8 cellular contexts compared by ENCODE assay signal in the genomic region with DNA sequence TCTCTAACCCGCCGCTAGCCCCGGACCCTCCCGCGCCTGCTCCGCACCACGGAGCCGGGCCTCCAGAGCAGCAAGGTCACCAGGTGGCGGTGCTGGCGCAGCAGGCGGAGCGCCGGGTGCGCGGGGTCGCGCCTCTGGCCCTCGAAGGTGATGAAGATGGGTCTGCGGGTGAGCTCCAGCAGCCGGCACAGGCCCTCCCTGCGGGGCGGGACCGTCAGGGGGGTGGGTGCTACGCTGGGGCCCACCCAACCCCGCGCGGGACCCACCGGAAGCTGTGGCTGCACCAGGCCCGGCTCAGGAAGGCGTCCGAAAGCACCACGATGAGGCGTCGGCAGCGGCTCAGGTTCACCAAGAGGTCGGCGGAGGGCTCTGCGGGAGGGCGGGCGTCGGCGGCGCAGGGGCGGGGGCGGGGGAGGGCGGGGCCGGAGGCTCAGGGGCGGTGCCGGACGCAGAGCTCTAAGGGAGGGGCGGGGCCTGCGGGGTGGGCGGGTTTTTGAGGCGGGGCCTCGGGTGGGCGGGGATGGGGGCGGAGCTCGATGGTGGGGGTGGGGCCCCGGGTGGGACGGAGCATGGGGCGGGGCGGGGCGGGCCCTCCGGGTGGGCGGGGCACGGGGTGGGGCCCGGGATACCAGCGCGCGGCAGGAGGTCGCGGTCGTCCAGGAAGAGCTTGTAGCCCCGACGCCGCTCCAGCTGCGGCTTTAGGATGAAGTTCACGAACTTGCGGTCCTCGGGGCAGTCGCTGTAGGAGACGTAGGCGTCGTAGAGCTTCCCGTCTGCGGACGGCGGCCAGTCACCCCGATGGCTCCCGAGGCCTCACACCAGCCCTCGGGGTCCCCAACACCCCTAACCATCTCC. TPM values are rescaled to one million over a fixed set of nuclear protein-coding genes. Genes with fewer than 3 reads are reported as not detected.
DNase-seq lines count a peak whose midpoint lies in the region; ATAC-seq and TF ChIP-seq lines count a peak whose summit lies in the region.

No MANE protein-coding gene starts in this region.

- intact Hi-C loops in PC-3 (cut with micrococcal nuclease), result no loop called here

- H3K27me3 Mint-ChIP-seq in activated T-cell treated with anti-CD3 and anti-CD28 coated beads, Interleukin-2, amount 50 U/mL, for 72 hours (ENCODE audit: low read depth), result no peaks in the 10 kb centered on the region
- peaks cover 7% of the 10 kb centered on the region for H3K27me3 Mint-ChIP-seq in neural progenitor cell (ENCODE audit: insufficient read depth, low read depth)

- H2AFZ ChIP-seq in PC-3 (ENCODE audit: low read length) (no peak overlapping the region), neural progenitor cell (replicated peaks) (no peak overlapping the region)

- H3K9me3 Mint-ChIP-seq in activated T-cell treated with anti-CD3 and anti-CD28 coated beads, Interleukin-2, amount 50 U/mL, for 72 hours, result no peaks in the 10 kb centered on the region
- H3K9me3 Mint-ChIP-seq in neural progenitor cell, result no peaks in the 10 kb centered on the region

- CTCF ChIA-PET in PC-3 (lab: Charles Lee), result interaction anchor here (0.6 to 1.5 kb wide), 7 partner anchors 10 to 319 kb away, joined by 3 to 10 read pairs (median 3); a partner anchor contains a TSS

- no peak; the same call in 1 of the 2 replicates for TF ChIP-seq CTCF in PC-3 (conservative IDR thresholded peaks at IDR 0.05; ENCODE audit: low read depth, low read length)
- TF ChIP-seq CTCF in fibroblast of the aortic adventitia (IDR thresholded peaks at IDR 0.05; ENCODE audit: insufficient read depth, low read length), result no peak
- TF ChIP-seq CTCF in neural progenitor cell (IDR thresholded peaks at IDR 0.05), result no peak

- H3K27ac ChIP-seq in PC-3 (ENCODE audit: low read length) (no peak overlapping the region), neural progenitor cell (no peak overlapping the region), substantia nigra (ENCODE audit: low read depth, low read length, poor library complexity, severe bottlenecking) (peak overlapping the region; percentile 64)

- H3K4me2 ChIP-seq in PC-3 (ENCODE audit: low read length) (peak overlapping the region; percentile 65), neural progenitor cell (peak overlapping the region; percentile 67)

- peak; percentile 68 for DNase-seq in PC-3
- peak; percentile 90 to 94 for DNase-seq in activated T-cell treated with anti-CD3 and anti-CD28 coated beads, Interleukin-2, amount 50 U/mL, for 72 hours
- peak; percentile 77 for DNase-seq in fibroblast of the aortic adventitia (ENCODE audit: low read depth)
- peak; percentile 90 for DNase-seq in neural progenitor cell (ENCODE audit: low spot score)
- DNase-seq in substantia nigra (lab: John Stamatoyannopoulos, UW), result peak in 34 of 49 donors; percentile 16 to 80 (median 57)
- no peak for DNase-seq in NCI-H510A (lab: John Stamatoyannopoulos, UW)

- H3F3A ChIP-seq in PC-3 (ENCODE audit: low read length, unreplicated experiment) (no peaks in the 10 kb centered on the region), neural progenitor cell (ENCODE audit: low read depth) (peaks cover 4% of the 10 kb centered on the region)

- no peaks in the 10 kb centered on the region for H4K20me1 ChIP-seq in PC-3 (ENCODE audit: low read length)
- no peaks in the 10 kb centered on the region for H4K20me1 ChIP-seq in neural progenitor cell (ENCODE audit: low read depth)

- H3K9me2 ChIP-seq in PC-3 (replicated peaks; ENCODE audit: low read length), result no peaks in the 10 kb centered on the region

- H3K4me1 Mint-ChIP-seq in activated T-cell treated with anti-CD3 and anti-CD28 coated beads, Interleukin-2, amount 50 U/mL, for 72 hours (ENCODE audit: low read depth), result peaks cover 4% of the 10 kb centered on the region
- no peaks in the 10 kb centered on the region for H3K4me1 Mint-ChIP-seq in neural progenitor cell

- H3K79me2 ChIP-seq in PC-3 (ENCODE audit: low read length) (no peaks in the 10 kb centered on the region), neural progenitor cell (ENCODE audit: low read depth) (no peaks in the 10 kb centered on the region)

- peaks cover 7% of the 10 kb centered on the region; the same call in 1 of the 2 replicates for H3K4me1 ChIP-seq in PC-3 (ENCODE audit: insufficient read depth, low read length)
- H3K4me1 ChIP-seq in neural progenitor cell, result no peaks in the 10 kb centered on the region

- H3K9me3 ChIP-seq in PC-3 (ENCODE audit: low read length) (no peaks in the 10 kb centered on the region), neural progenitor cell (ENCODE audit: low read depth) (no peaks in the 10 kb centered on the region)

- no TSS peak for BruUV-seq in PC-3 (replicated peaks; lab: Mats Ljungman, UMichigan)

- H3K27me3 ChIP-seq in PC-3 (ENCODE audit: low read length) (no peaks in the 10 kb centered on the region), neural progenitor cell (peaks cover 19% of the 10 kb centered on the region)

- H3K4me3 Mint-ChIP-seq in activated T-cell treated with anti-CD3 and anti-CD28 coated beads, Interleukin-2, amount 50 U/mL, for 72 hours, result peak overlapping the region; percentile 64
- H3K4me3 Mint-ChIP-seq in neural progenitor cell, result no peak overlapping the region

- H3K4me3 ChIP-seq in PC-3 (ENCODE audit: low read length), result peak overlapping the region; percentile 43; the same call in 1 of the 2 replicates
- H3K4me3 ChIP-seq in fibroblast of the aortic adventitia (ENCODE audit: low read depth, low read length), result peak overlapping the region; percentile 72
- peak overlapping the region; percentile 46 for H3K4me3 ChIP-seq in neural progenitor cell

- POLR2A ChIA-PET in PC-3 (lab: Charles Lee; ENCODE audit: unreplicated experiment), result interaction anchor here (0.5 to 0.7 kb wide), 7 partner anchors 10 to 169 kb away, joined by 3 to 7 read pairs (median 4); a partner anchor contains a TSS

- no peak overlapping the region for H3K27ac Mint-ChIP-seq in activated T-cell treated with anti-CD3 and anti-CD28 coated beads, Interleukin-2, amount 50 U/mL, for 72 hours
- H3K27ac Mint-ChIP-seq in neural progenitor cell, result no peak overlapping the region

- no peaks in the 10 kb centered on the region for H3K36me3 Mint-ChIP-seq in activated T-cell treated with anti-CD3 and anti-CD28 coated beads, Interleukin-2, amount 50 U/mL, for 72 hours (ENCODE audit: insufficient read depth in 2 of 2)
- H3K36me3 Mint-ChIP-seq in neural progenitor cell, result no peaks in the 10 kb centered on the region

- no peak overlapping the region; the same call in 1 of the 2 replicates for H3K9ac ChIP-seq in PC-3 (ENCODE audit: low read length)
- no peak overlapping the region for H3K9ac ChIP-seq in neural progenitor cell

- ATAC-seq in GM18861 (IDR thresholded peaks at IDR 0.05; ENCODE audit: unreplicated experiment), result peak; percentile 52
- peak; percentile 86 for ATAC-seq in HG03066 (IDR thresholded peaks at IDR 0.05; ENCODE audit: low read depth, unreplicated experiment)
- peak; percentile 65 for ATAC-seq in PC-3
- ATAC-seq in activated T-cell treated with anti-CD3 and anti-CD28 coated beads, Interleukin-2, amount 50 U/mL, for 72 hours (replicated peaks in 1 of 2), result peak; percentile 92

- peaks cover 12% of the 10 kb centered on the region for H3K36me3 ChIP-seq in PC-3 (ENCODE audit: low read depth, low read length)
- no peaks in the 10 kb centered on the region for H3K36me3 ChIP-seq in neural progenitor cell

RNA-seq across cellular contexts. Expression of a gene that starts 7.8 kb away (rescaled TPM):
- total RNA-seq in PC-3 (2014; rRNA removed) (85.4 and 112 TPM in 2 replicates), fibroblast of the aortic adventitia (ENCODE audit: low replicate concordance) (30.4 and 38.7 TPM in 2 replicates), neural progenitor cell (ENCODE audit: low replicate concordance) (5.4 and 8.4 TPM in 2 replicates)
- total RNA-seq in activated T-cell treated with anti-CD3 and anti-CD28 coated beads, Interleukin-2, amount 50 U/mL, for 72 hours, result 10 to 100 TPM; 59.3 to 68.4 TPM

RNA-seq across cellular contexts. Expression of a gene that starts 13.0 kb away (rescaled TPM):
- 218 and 222 TPM in 2 replicates for total RNA-seq in PC-3 (2014; rRNA removed)
- total RNA-seq in activated T-cell treated with anti-CD3 and anti-CD28 coated beads, Interleukin-2, amount 50 U/mL, for 72 hours, result 1 to 10 TPM in 1 of 2 donors, under 1 TPM in 1; 0.16 to 1.2 TPM
- total RNA-seq in fibroblast of the aortic adventitia (ENCODE audit: low replicate concordance), result 1.3 and 5.6 TPM in 2 replicates
- 6.5 and 8.5 TPM in 2 replicates for total RNA-seq in neural progenitor cell (ENCODE audit: low replicate concordance)

RNA-seq across cellular contexts. Expression of a gene that starts 34.8 kb away (rescaled TPM):
- total RNA-seq in PC-3 (2014; rRNA removed) (16.6 and 22.5 TPM in 2 replicates), fibroblast of the aortic adventitia (ENCODE audit: low replicate concordance) (not detected in 2 replicates), neural progenitor cell (ENCODE audit: low replicate concordance) (1.3 and 4.7 TPM in 2 replicates)
- total RNA-seq in activated T-cell treated with anti-CD3 and anti-CD28 coated beads, Interleukin-2, amount 50 U/mL, for 72 hours, result 10 to 100 TPM; 34.3 to 56.5 TPM

RNA-seq across cellular contexts. Expression of a gene that starts 37.7 kb away (rescaled TPM):
- total RNA-seq in PC-3 (2014; rRNA removed) (52.9 and 87.9 TPM in 2 replicates), fibroblast of the aortic adventitia (ENCODE audit: low replicate concordance) (1.5 and 1.9 TPM in 2 replicates), neural progenitor cell (ENCODE audit: low replicate concordance) (16.4 and 110 TPM in 2 replicates)
- 1 to 10 TPM; 2.1 to 2.7 TPM for total RNA-seq in activated T-cell treated with anti-CD3 and anti-CD28 coated beads, Interleukin-2, amount 50 U/mL, for 72 hours

RNA-seq across cellular contexts. Expression of a gene that starts 43.1 kb away (rescaled TPM):
- 53.0 and 91.0 TPM in 2 replicates for total RNA-seq in PC-3 (2014; rRNA removed)
- total RNA-seq in activated T-cell treated with anti-CD3 and anti-CD28 coated beads, Interleukin-2, amount 50 U/mL, for 72 hours, result 10 to 100 TPM; 20.6 to 22.5 TPM
- total RNA-seq in fibroblast of the aortic adventitia (ENCODE audit: low replicate concordance), result 28.7 and 51.6 TPM in 2 replicates
- 24.7 and 44.2 TPM in 2 replicates for total RNA-seq in neural progenitor cell (ENCODE audit: low replicate concordance)

Comparison
In these comparisons a context has a peak if more than half of its experiments do, and no peak if none do; other contexts are left out.
1. RNA of a gene that starts 13.0 kb away (total RNA-seq): 218 to 222 TPM in PC-3; 6.5 to 8.5 TPM in neural progenitor cell, 1.3 to 5.6 TPM in fibroblast of the aortic adventitia and 0.16 to 1.2 TPM in activated T-cell treated with anti-CD3 and anti-CD28 coated beads, Interleukin-2, amount 50 U/mL, for 72 hours; every median in the first group is over 10 times any median in the second.
2. Peak in every context shown above with its lines, with median percentiles within 50 percentile points of each other: ATAC-seq and H3K4me3 ChIP-seq.